In the genomic region with DNA sequence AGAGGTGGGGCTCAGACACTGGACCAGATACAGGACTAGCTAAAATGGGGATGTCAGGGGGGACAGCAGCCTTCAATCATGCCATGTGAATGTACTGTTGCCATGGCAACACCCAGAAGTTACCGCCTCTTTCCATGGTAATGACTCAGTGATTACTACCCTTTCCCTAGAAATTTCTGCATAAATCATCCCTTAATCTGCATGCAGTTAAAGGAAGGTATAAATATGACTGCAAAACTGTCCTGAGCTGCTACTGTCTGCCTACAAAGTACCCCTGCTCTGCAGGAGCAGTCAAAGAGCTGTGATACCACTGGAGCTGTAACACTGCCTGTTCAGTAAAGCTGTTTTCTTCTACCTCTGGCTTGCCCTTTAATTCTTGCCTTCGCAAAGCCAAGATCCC, we compare ENCODE assay signal across 17 cellular contexts.
DNase-seq lines count a peak whose midpoint lies in the region; ATAC-seq, FAIRE-seq and TF ChIP-seq lines count a peak whose summit lies in the region.
"Had no signal": no experiment of that assay in that cellular context is flagged by ENCODE, and none has a peak within 500 bp of the region (broad histone marks: within the 10 kb centered on the region; RNA-seq: fewer than 3 reads in every experiment).

No MANE protein-coding gene starts in this region.

- no peak for TF ChIP-seq CTCF in endothelial cell of umbilical vein (IDR thresholded peaks at IDR 0.05; ENCODE audit: extremely low read depth in 1 of 2, insufficient read depth in 1 of 2, low read depth in 1 of 2, low read length in 2 of 2)
- TF ChIP-seq CTCF in pancreas (IDR thresholded peaks at IDR 0.05): no peak

- POLR2A ChIA-PET in endothelial cell of umbilical vein (lab: Charles Lee): interaction anchor here (0.6 kb wide), 1 partner anchor 235 kb away, joined by 4 read pairs; no protein-coding TSS in a partner anchor

- peak; percentile 2 for DNase-seq in activated CD4-positive, alpha-beta T cell treated with anti-CD3 and anti-CD28 coated beads for 4 hours
- no peak for DNase-seq in activated CD4-positive, alpha-beta T cell treated with anti-CD3 and anti-CD28 coated beads, Interleukin-2, amount 50 U/mL, for 4 hours
- peak; percentile 16 for DNase-seq in NCI-H226
- DNase-seq in endothelial cell of umbilical vein (ENCODE audit: low read depth, low spot score): peak; percentile 2
- DNase-seq in stimulated activated CD4-positive, alpha-beta T cell treated with anti-CD3 and anti-CD28 coated beads, Interleukin-15, amount 100 ng/mL, for 24 hours: peak; percentile 33
- DNase-seq in pancreas: no peak
- DNase-seq in NCI-H2196 treated with DMSO at 0.1 percent for 48 hours (lab: John Stamatoyannopoulos, UW; ENCODE audit: unreplicated experiment): no peak
- DNase-seq in HUDEP-2 (lab: John Stamatoyannopoulos, UW; ENCODE audit: unreplicated experiment in 76 of 76): no peak
- DNase-seq: activated effector memory CD4-positive, alpha-beta T cell treated with Interleukin-2 at 50 U/mL for 16 hours; DND-41; gastrocnemius medialis; left colon; MG63; upper lobe of left lung had no signal

- H3K27ac ChIP-seq in endothelial cell of umbilical vein (ENCODE audit: insufficient read depth, low read depth, low read length): no peak overlapping the region
- H3K27ac ChIP-seq in pancreas: no peak overlapping the region
- H3K27ac ChIP-seq: gastrocnemius medialis, skin epidermis, upper lobe of left lung, VCaP had no signal

- peaks cover 4% of the 10 kb centered on the region in 2 experiments for H3K36me3 ChIP-seq in endothelial cell of umbilical vein (ENCODE audit: control insufficient read depth in 2 of 2, extremely low read depth in 1 of 2, insufficient read depth in 2 of 2, low read length in 2 of 2)
- no peaks in the 10 kb centered on the region for H3K36me3 ChIP-seq in pancreas
- H3K36me3 ChIP-seq: gastrocnemius medialis had no signal

- FAIRE-seq in endothelial cell of umbilical vein (lab: Jason Lieb, UNC) (no peak), pancreas (lab: Jason Lieb, UNC) (no peak)
- FAIRE-seq: GM18507 had no signal

- H3K79me2 ChIP-seq in endothelial cell of umbilical vein (ENCODE audit: control insufficient read depth, insufficient read depth, low read length): no peaks in the 10 kb centered on the region

- no peak overlapping the region for H3K9ac ChIP-seq in endothelial cell of umbilical vein (replicated peaks; ENCODE audit: extremely low read depth, insufficient read depth, low read length)

- H3K27me3 ChIP-seq in endothelial cell of umbilical vein (ENCODE audit: control insufficient read depth in 2 of 2, insufficient read depth in 2 of 2, low read length in 2 of 2) (no peaks in the 10 kb centered on the region), pancreas (no peaks in the 10 kb centered on the region)
- H3K27me3 ChIP-seq: gastrocnemius medialis, MG63, upper lobe of left lung had no signal

- H4K20me1 ChIP-seq in endothelial cell of umbilical vein (replicated peaks; ENCODE audit: control insufficient read depth, extremely low read depth, insufficient read depth, low read length): peaks cover 3% of the 10 kb centered on the region

- ATAC-seq in pancreas: no peak
- ATAC-seq: gastrocnemius medialis, left colon had no signal

- CTCF ChIA-PET in endothelial cell of umbilical vein (lab: Charles Lee): no interaction called here

- dilution Hi-C loops in endothelial cell of umbilical vein (cut with MboI; ENCODE audit: extremely low pct_ligation_motif_present, low sequenced_read_pairs): no loop called here

- BruUV-seq in endothelial cell of umbilical vein (replicated peaks; lab: Mats Ljungman, UMichigan): no TSS peak

- H3K4me2 ChIP-seq in endothelial cell of umbilical vein (ENCODE audit: insufficient read depth, low read length): no peak overlapping the region

- TF ChIP-seq POLR2A in endothelial cell of umbilical vein (IDR thresholded peaks at IDR 0.05; ENCODE audit: low read depth, low read length): no peak

- no peaks in the 10 kb centered on the region for H3K9me3 ChIP-seq in endothelial cell of umbilical vein (replicated peaks; ENCODE audit: control insufficient read depth, insufficient read depth, low read length)
- H3K9me3 ChIP-seq in pancreas: no peaks in the 10 kb centered on the region
- H3K9me3 ChIP-seq: gastrocnemius medialis, MG63, upper lobe of left lung had no signal

- H2AFZ ChIP-seq in endothelial cell of umbilical vein (ENCODE audit: low read depth, low read length): no peak overlapping the region

- no peaks in the 10 kb centered on the region for H3K9me1 ChIP-seq in endothelial cell of umbilical vein (replicated peaks; ENCODE audit: control insufficient read depth, extremely low read depth, insufficient read depth, low read length)

- H3K4me3 ChIP-seq in endothelial cell of umbilical vein (replicated peaks in 1 of 3; ENCODE audit: insufficient read depth in 1 of 3, low read depth in 1 of 3, low read length in 3 of 3) (no peak overlapping the region), pancreas (no peak overlapping the region)
- H3K4me3 ChIP-seq: gastrocnemius medialis, MG63, skin epidermis, upper lobe of left lung had no signal

- H3K4me1 ChIP-seq in endothelial cell of umbilical vein (ENCODE audit: control insufficient read depth, extremely low read depth, insufficient read depth, low read length) (no peaks in the 10 kb centered on the region), pancreas (no peaks in the 10 kb centered on the region)
- H3K4me1 ChIP-seq: gastrocnemius medialis, upper lobe of left lung had no signal

- intact Hi-C loops in endothelial cell of umbilical vein (cut with micrococcal nuclease): no loop called here
- intact Hi-C loops in pancreas (cut with DNase I): no loop called here

- WGBS in pancreas, 2 donors: 97 to 100% methylated on average over 2 of the region's 2 CpGs

TF ChIP-seq in endothelial cell of umbilical vein, 7 proteins besides CTCF, POLR2A, EP300 and RAD21:
- TF ChIP-seq POLR2AphosphoS5 (IDR thresholded peaks at IDR 0.05; ENCODE audit: insufficient read depth, low read depth, low read length): no peak
- TF ChIP-seq GATA2 (IDR thresholded peaks at IDR 0.05; ENCODE audit: insufficient read depth, insufficient read length, low read depth, low read length): no peak
- TF ChIP-seq MYC (IDR thresholded peaks at IDR 0.05; ENCODE audit: low read depth, low read length): no peak
- no peak for TF ChIP-seq FOS (IDR thresholded peaks at IDR 0.05; ENCODE audit: borderline replicate concordance, insufficient read depth, low read length)
- TF ChIP-seq EZH2 (IDR thresholded peaks at IDR 0.05; ENCODE audit: borderline replicate concordance, low read depth, low read length, severe bottlenecking): no peak
TF ChIP-seq in endothelial cell of umbilical vein: peak in this region for 0.

Comparison
In these comparisons a context has a peak if more than half of its experiments do, and no peak if none do; other contexts are left out.
1. DNase-seq: peak in activated CD4-positive, alpha-beta T cell treated with anti-CD3 and anti-CD28 coated beads for 4 hours (2 of 2), NCI-H226 (single experiment), endothelial cell of umbilical vein (single experiment) and stimulated activated CD4-positive, alpha-beta T cell treated with anti-CD3 and anti-CD28 coated beads, Interleukin-15, amount 100 ng/mL, for 24 hours (single experiment); none in activated CD4-positive, alpha-beta T cell treated with anti-CD3 and anti-CD28 coated beads, Interleukin-2, amount 50 U/mL, for 4 hours (0 of 2), pancreas (0 of 6), NCI-H2196 treated with DMSO at 0.1 percent for 48 hours (single experiment) and HUDEP-2 (0 of 76).